In the genomic region with DNA sequence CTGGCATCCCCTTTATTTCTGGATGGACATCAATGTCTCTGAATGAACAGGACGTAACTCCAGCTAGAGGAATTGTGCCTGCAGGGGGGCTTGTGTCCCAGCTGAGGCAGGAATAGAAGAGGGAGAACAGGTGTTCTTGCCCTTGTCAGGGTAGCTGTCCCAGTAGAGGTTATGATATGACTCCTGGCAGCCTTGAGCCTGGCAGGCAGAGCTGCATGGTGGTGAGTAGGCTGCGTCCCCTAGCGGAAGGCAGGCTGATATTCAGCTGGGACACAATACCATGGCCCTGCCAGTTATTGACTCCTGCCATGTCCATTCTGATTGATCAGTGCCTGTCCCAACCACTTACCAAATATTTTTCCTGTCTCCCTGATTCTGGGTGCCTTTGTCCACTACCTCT, we compare ENCODE assay signal across 12 cellular contexts.
A peak's percentile ranks its signal among the peaks of the same experiment; 100 is the strongest.
DNase-seq lines count a peak whose midpoint lies in the region; ATAC-seq and TF ChIP-seq lines count a peak whose summit lies in the region.
"Had no signal": no experiment of that assay in that cellular context is flagged by ENCODE, and none has a peak within 500 bp of the region (broad histone marks: within the 10 kb centered on the region; RNA-seq: fewer than 3 reads in every experiment).

No MANE protein-coding gene starts in this region.

- no peaks in the 10 kb centered on the region for H4K20me1 ChIP-seq in GM23248 (ENCODE audit: insufficient read depth)

- no peaks in the 10 kb centered on the region for H3K9me3 ChIP-seq in GM23248 (ENCODE audit: low read depth)
- H3K9me3 ChIP-seq: esophagus squamous epithelium had no signal

- ATAC-seq in GM21528 (IDR thresholded peaks at IDR 0.05; ENCODE audit: low FRiP score, unreplicated experiment) (peak; percentile 61), HG03565 (IDR thresholded peaks at IDR 0.05; ENCODE audit: unreplicated experiment) (peak; percentile 51), foreskin keratinocyte (no peak), GM21515 (IDR thresholded peaks at IDR 0.05; ENCODE audit: unreplicated experiment) (no peak)

- peaks cover 5% of the 10 kb centered on the region; the same call in 1 of the 2 replicates for H3F3A ChIP-seq in GM23248 (ENCODE audit: insufficient read depth)

- no peak overlapping the region for H3K27ac ChIP-seq in foreskin keratinocyte
- no peak overlapping the region for H3K27ac ChIP-seq in GM23248
- H3K27ac ChIP-seq: esophagus squamous epithelium had no signal

- no peak overlapping the region for H3K4me3 ChIP-seq in GM23248
- H3K4me3 ChIP-seq: esophagus squamous epithelium had no signal

- 31 to 35% methylated on average over 3 of the region's 3 CpGs for WGBS in GM23248 (ENCODE audit: low coverage in 1 of 2, low lambda C conversion rate in 2 of 2, missing lambda C conversion rate in 2 of 2), 2 experiments

- DNase-seq in GM10266 (ENCODE audit: extremely low spot score) (no peak), foreskin keratinocyte (no peak), SIG-M5 (lab: John Stamatoyannopoulos, UW) (no peak), COR-L47 (lab: John Stamatoyannopoulos, UW) (no peak), GM23248 (no peak)
- DNase-seq: activated effector memory CD4-positive, alpha-beta T cell treated with Interleukin-2 at 50 U/mL for 16 hours; C1 segment of cervical spinal cord; esophagus squamous epithelium; HCEC 1CT had no signal

- in situ Hi-C loops in GM23248 (cut with MboI) = no loop called here

- no peaks in the 10 kb centered on the region for H3K9me2 ChIP-seq in GM23248 (ENCODE audit: insufficient read depth)

- no peaks in the 10 kb centered on the region for H3K79me2 ChIP-seq in GM23248 (ENCODE audit: insufficient read depth)

- H3K36me3 ChIP-seq in GM23248 (ENCODE audit: low read depth) = no peaks in the 10 kb centered on the region
- H3K36me3 ChIP-seq: esophagus squamous epithelium had no signal

- H3K9ac ChIP-seq in GM23248 = no peak overlapping the region

- H3K4me1 ChIP-seq in foreskin keratinocyte (no peaks in the 10 kb centered on the region), GM23248 (ENCODE audit: insufficient read depth) (0 out of 2 replicates have a peak, but pooled peaks cover 3% of the 10 kb centered on the region)
- H3K4me1 ChIP-seq: esophagus squamous epithelium had no signal

- H3K27me3 ChIP-seq in foreskin keratinocyte (no peaks in the 10 kb centered on the region), GM23248 (replicated peaks; ENCODE audit: insufficient read depth) (no peaks in the 10 kb centered on the region)
- H3K27me3 ChIP-seq: esophagus squamous epithelium had no signal

- TF ChIP-seq CTCF in GM10266 (IDR thresholded peaks at IDR 0.05; ENCODE audit: control insufficient read depth, insufficient read depth, low read depth, missing control alignments) (peak; percentile 47), foreskin keratinocyte (conservative IDR thresholded peaks at IDR 0.05) (peak; percentile 26)

- H2AFZ ChIP-seq in GM23248 = no peak overlapping the region

- H3K4me2 ChIP-seq in GM23248 (ENCODE audit: unreplicated experiment) = no peak overlapping the region

Comparison
In these comparisons a context has a peak if more than half of its experiments do, and no peak if none do; other contexts are left out.
1. ATAC-seq: peak in GM21528 (single experiment) and HG03565 (single experiment); none in foreskin keratinocyte (single experiment) and GM21515 (single experiment).